Comparison of ENCODE assay signal across 8 cellular contexts in genomic region chr1:115112496-115113375, GRCh38. TPM values are rescaled to one million over a fixed set of nuclear protein-coding genes. Genes with fewer than 3 reads are reported as not detected.
DNase-seq lines count a peak whose midpoint lies in the region; ATAC-seq, FAIRE-seq and TF ChIP-seq lines count a peak whose summit lies in the region.

No MANE protein-coding gene starts in this region.

- no peaks in the 10 kb centered on the region; the same call in 1 of the 2 replicates for H4K20me1 ChIP-seq in K562 (replicated peaks; ENCODE audit: control insufficient read depth, insufficient read depth, low read length)

- peak; percentile 91 for TF ChIP-seq CTCF in GM13977 (IDR thresholded peaks at IDR 0.05; ENCODE audit: extremely low read depth, insufficient read depth, missing control alignments)
- peak; percentile 77 to 96 (median 88) for TF ChIP-seq CTCF in K562 (IDR thresholded peaks at IDR 0.05 in 2 of 3, conservative IDR thresholded peaks at IDR 0.05 in 1 of 3; ENCODE audit: insufficient read depth in 2 of 3, low read depth in 1 of 3, low read length in 3 of 3)
- TF ChIP-seq CTCF in left lung (IDR thresholded peaks at IDR 0.05), result peak; percentile 91 to 97

- no peak for TF ChIP-seq POLR2A in K562 (conservative IDR thresholded peaks at IDR 0.05)

- peak; percentile 62 to 77 for TF ChIP-seq RAD21 in K562 (CRISPR knock-in tag; conservative IDR thresholded peaks at IDR 0.05 in 1 of 2, IDR thresholded peaks at IDR 0.05 in 1 of 2)

- H3K9ac ChIP-seq in K562 (ENCODE audit: insufficient read depth in 1 of 2, low read depth in 2 of 2, low read length in 2 of 2), result no peak overlapping the region

- H3K4me1 ChIP-seq in K562 (replicated peaks in 1 of 2; ENCODE audit: control insufficient read depth in 2 of 2, insufficient read depth in 2 of 2, low read length in 2 of 2), result no peaks in the 10 kb centered on the region
- H3K4me1 ChIP-seq in left lung, result peaks cover 0 to 14% of the 10 kb centered on the region in 2 donors

- peaks cover 0 to 27% of the 10 kb centered on the region in 2 experiments; a peak in 4 of 5 replicates for H3K27me3 ChIP-seq in K562 (ENCODE audit: control insufficient read depth in 2 of 2, insufficient read depth in 2 of 2, low read length in 2 of 2)
- no peaks in the 10 kb centered on the region for H3K27me3 ChIP-seq in left lung
- no peaks in the 10 kb centered on the region for H3K27me3 ChIP-seq in MG63

- intact Hi-C loops in K562 (cut with micrococcal nuclease), result loop anchor here (1.0 kb wide), 1 partner anchor 133 kb away; no protein-coding TSS in a partner anchor
- intact Hi-C loops in left lung (cut with DNase I), result loop anchor here (5.0 to 10.0 kb wide), 2 partner anchors 135 to 138 kb away; no protein-coding TSS in a partner anchor

- H3K36me3 ChIP-seq in K562 (ENCODE audit: control insufficient read depth, insufficient read depth, low read length) (no peaks in the 10 kb centered on the region), left lung (no peaks in the 10 kb centered on the region), MG63 (no peaks in the 10 kb centered on the region)

- ATAC-seq in K562, result peak; percentile 79
- peak; percentile 66 for ATAC-seq in left lung
- ATAC-seq in HG03108 (IDR thresholded peaks at IDR 0.05; ENCODE audit: unreplicated experiment), result no peak

- no peaks in the 10 kb centered on the region for H3K9me1 ChIP-seq in K562 (ENCODE audit: control insufficient read depth, insufficient read depth, low read length)

- no peaks in the 10 kb centered on the region for H3K79me2 ChIP-seq in K562 (ENCODE audit: control insufficient read depth, insufficient read depth, low read length)

- DNase-seq in ACHN, result peak; percentile 13
- no peak for DNase-seq in GM13977 (ENCODE audit: low spot score)
- peak; percentile 15 for DNase-seq in T-helper 22 cell (ENCODE audit: low read depth)
- DNase-seq in K562 (ENCODE audit: extremely low read depth in 1 of 4, low spot score in 3 of 4), result peak; percentile 43 to 59 (median 50)
- DNase-seq in left lung, result peak in 1 of 2 donors; percentile 74
- peak; percentile 30 for DNase-seq in stimulated activated CD8-positive, alpha-beta memory T cell treated with anti-CD3 and anti-CD28 coated beads, Interleukin-15, amount 100 ng/mL, for 1 hour (ENCODE audit: low read depth)
- no peak for DNase-seq in MG63

- no peak overlapping the region for H2AFZ ChIP-seq in K562 (ENCODE audit: low read depth, low read length)

- H3K27ac ChIP-seq in K562 (ENCODE audit: extremely low read depth, low read depth, low read length) (no peak overlapping the region), left lung (no peak overlapping the region)

- CTCF ChIA-PET in K562 (lab: Yijun Ruan, JAX; ENCODE audit: low intra/inter-chr PET ratio), result interaction anchor here (0.8 to 1.2 kb wide), 4 partner anchors 60 to 1133 kb away, joined by 3 to 4 read pairs (median 3); partner anchors contain the start of gene OLFML3

- POLR2A ChIA-PET in K562 (lab: Yijun Ruan, JAX), result interaction anchor here (0.8 kb wide), 1 partner anchor 421 kb away, joined by 6 read pairs; no protein-coding TSS in a partner anchor

- H3K9me3 ChIP-seq in K562 (replicated peaks; ENCODE audit: control insufficient read depth, insufficient read depth, low read depth, low read length) (no peaks in the 10 kb centered on the region), left lung (no peaks in the 10 kb centered on the region), MG63 (no peaks in the 10 kb centered on the region; the same call in 1 of the 2 replicates)

- TF ChIP-seq EP300 in K562 (IDR thresholded peaks at IDR 0.05; ENCODE audit: low read length), result no peak

- peak; percentile 80 for FAIRE-seq in K562 (lab: Jason Lieb, UNC)

- H3K4me3 ChIP-seq in K562 (no peak overlapping the region), left lung (no peak overlapping the region), MG63 (no peak overlapping the region)

- H3K4me2 ChIP-seq in K562 (ENCODE audit: insufficient read depth, low read length), result no peak overlapping the region

- 7% methylated on average over 18 of the region's 18 CpGs for WGBS in K562 (ENCODE audit: insufficient coverage, low coverage, missing lambda C conversion rate)

- no TSS peak for BruUV-seq in K562 (replicated peaks; lab: Mats Ljungman, UMichigan)

- in situ Hi-C loops in ACHN (cut with HindIII; ENCODE audit: low pct_ligation_motif_present, low pct_unique_long_range_greater_than_20kb, low sequenced_read_pairs), result no loop called here
- in situ Hi-C loops in GM13977 (cut with MboI; ENCODE audit: low pct_unique_long_range_greater_than_20kb, low sequenced_read_pairs, unreplicated experiment), result no loop called here
- in situ Hi-C loops in K562 (cut with MboI), result no loop called here

TF ChIP-seq in K562, 482 proteins besides CTCF, POLR2A, EP300 and RAD21:
- TF ChIP-seq SMC3 (conservative IDR thresholded peaks at IDR 0.05; ENCODE audit: insufficient read depth, low read depth, low read length) (peak; percentile 64), STAG1 (CRISPR knock-in tag; IDR thresholded peaks at IDR 0.05; ENCODE audit: borderline replicate concordance) (peak; percentile 77; the same call in 1 of the 2 replicates), MAFF (IDR thresholded peaks at IDR 0.05; ENCODE audit: low read length) (0 out of 2 replicates have a peak, but pooled peaks have one; percentile 1), DEAF1 (CRISPR knock-in tag; IDR thresholded peaks at IDR 0.05) (0 out of 2 replicates have a peak, but pooled peaks have one; percentile 12), ZNF639 (CRISPR knock-in tag; conservative IDR thresholded peaks at IDR 0.05 in 1 of 2, IDR thresholded peaks at IDR 0.05 in 1 of 2) (no peak), XRCC5 (IDR thresholded peaks at IDR 0.05; ENCODE audit: low read depth, low read length) (0 out of 2 replicates have a peak, but pooled peaks have one; percentile 25)

RNA-seq across cellular contexts. Expression of gene TSPAN2, which starts 23.4 kb away (rescaled TPM):
- total RNA-seq in K562 (2011; cell fraction: chromatin; rRNA removed; ENCODE audit: low replicate concordance), result not detected in 2 replicates
- total RNA-seq in K562 (2011; cell fraction: nucleolus; rRNA removed), result not detected in 2 replicates
- not detected in 2 replicates for total RNA-seq in K562 (2011; cell fraction: nucleoplasm; rRNA removed)
- total RNA-seq in K562 (2014; rRNA removed) (not detected in 2 replicates), K562 (2014; rRNA removed; fragmentation: Illumina TruSeq; extraction: Trizol) (not detected in 2 replicates), K562 (2015; rRNA removed; fragmentation: Illumina TruSeq; extraction: Trizol) (not detected in 2 replicates), K562 (2021) (not detected in 2 replicates), left lung (10 to 100 TPM in 1 of 2 donors, 1 to 10 TPM in 1; 8.7 to 10.6 TPM)
- polyA plus RNA-seq in K562 (2011; rRNA removed) (not detected in 2 replicates), K562 (2014; fragmentation: Illumina TruSeq; extraction: Trizol) (not detected in 2 replicates), K562 (2014; fragmentation: Nextera tagmentation; extraction: Ambion mirVana) (not detected), K562 (2014; rRNA removed) (not detected in 2 replicates)
- polyA plus RNA-seq in K562 (2011; cell fraction: cytosol; rRNA removed), result not detected in 2 replicates
- polyA plus RNA-seq in K562 (2011; cell fraction: nucleus; rRNA removed), result not detected in 2 replicates
- not detected in 2 replicates for polyA plus RNA-seq in K562 (2012)
- polyA minus RNA-seq in K562 (2011; rRNA and poly(A)+ RNA removed), result not detected in 2 replicates
- not detected in 2 replicates for polyA minus RNA-seq in K562 (2011; cell fraction: cytosol; rRNA and poly(A)+ RNA removed)
- not detected in 2 replicates for polyA minus RNA-seq in K562 (2011; cell fraction: nucleus; rRNA and poly(A)+ RNA removed)
- total RNA-seq in MG63 (2014; rRNA removed; shearing (Covaris generic); ENCODE audit: low replicate concordance), result 0.17 and 1.0 TPM in 2 replicates

Comparison
In these comparisons a context has a peak if more than half of its experiments do, and no peak if none do; other contexts are left out.
1. DNase-seq: peak in ACHN (single experiment), T-helper 22 cell (single experiment), K562 (4 of 4) and stimulated activated CD8-positive, alpha-beta memory T cell treated with anti-CD3 and anti-CD28 coated beads, Interleukin-15, amount 100 ng/mL, for 1 hour (single experiment); none in GM13977 (single experiment) and MG63 (single experiment).
2. Peak in every context shown above with its lines, with median percentiles within 50 percentile points of each other: CTCF ChIP-seq.